Comparison of ENCODE assay signal across 22 cellular contexts in the genomic region with DNA sequence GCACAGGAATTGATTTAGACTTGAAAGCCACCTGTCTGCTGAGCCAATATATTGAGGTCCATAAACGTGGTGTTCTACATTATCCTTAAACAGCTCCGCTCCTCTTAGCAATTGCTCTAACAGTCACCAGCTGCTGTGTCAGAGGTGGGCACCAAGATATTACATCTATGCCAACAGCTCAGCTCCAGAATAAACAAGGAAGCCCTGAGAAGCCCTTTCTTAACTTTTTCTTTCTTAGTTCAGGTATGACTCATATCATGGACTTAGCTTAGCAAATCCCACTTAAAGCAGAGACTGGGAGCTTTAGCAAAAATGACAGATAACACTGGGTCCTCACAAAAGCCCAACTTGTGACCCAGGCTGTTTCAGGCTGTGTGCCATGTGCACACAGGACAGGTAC.
DNase-seq lines count a peak whose midpoint lies in the region; ATAC-seq and TF ChIP-seq lines count a peak whose summit lies in the region.
"Had no signal": no experiment of that assay in that cellular context is flagged by ENCODE, and none has a peak within 500 bp of the region (broad histone marks: within the 10 kb centered on the region; RNA-seq: fewer than 3 reads in every experiment).

No MANE protein-coding gene starts in this region.

- no peaks in the 10 kb centered on the region for H3K9me3 Mint-ChIP-seq in activated T-helper 1 cell treated with anti-CD3 and anti-CD28 coated beads, Interleukin-12 subunit alpha, Interleukin-12 subunit beta, Interleukin-2, Interleukin-4 antibody, amounts not matched to agents 30 ng/mL and 10 ng/mL and 1 ng/mL, durations not matched to agents 14 hours and 24 hours and 36 hours
- H3K9me3 Mint-ChIP-seq: GM23338 had no signal

- POLR2A ChIA-PET in SK-N-SH (lab: Yijun Ruan, JAX), result no interaction called here

- no peak for ATAC-seq in SK-N-SH treated with all-trans-retinoic acid at 6 μM for 48 hours
- ATAC-seq in thoracic aorta (ENCODE audit: insufficient number of reproducible peaks, low FRiP score, low read depth), result peak; percentile 35
- ATAC-seq in HG03460 (IDR thresholded peaks at IDR 0.05; ENCODE audit: unreplicated experiment), result no peak
- ATAC-seq: GM12878, GM23338 had no signal

- intact Hi-C loops in prostate gland (cut with DNase I), result no loop called here
- intact Hi-C loops in activated T-helper 1 cell treated with anti-CD3 and anti-CD28 coated beads, Interleukin-12 subunit alpha, Interleukin-12 subunit beta, Interleukin-2, Interleukin-4 antibody, amounts not matched to agents 30 ng/mL and 10 ng/mL and 1 ng/mL, durations not matched to agents 14 hours and 24 hours and 36 hours (cut with micrococcal nuclease), result no loop called here

- CTCF ChIA-PET in SK-N-SH (lab: Yijun Ruan, JAX), result no interaction called here

- H3K4me3 Mint-ChIP-seq in activated T-helper 1 cell treated with anti-CD3 and anti-CD28 coated beads, Interleukin-12 subunit alpha, Interleukin-12 subunit beta, Interleukin-2, Interleukin-4 antibody, amounts not matched to agents 30 ng/mL and 10 ng/mL and 1 ng/mL, durations not matched to agents 14 hours and 24 hours and 36 hours, result no peak overlapping the region
- H3K4me3 Mint-ChIP-seq: brain; CD4-positive, CD25-positive, alpha-beta regulatory T cell; GM23338 had no signal

- no peak for DNase-seq in SK-N-SH
- peak; percentile 66 for DNase-seq in amniotic epithelial cell (ENCODE audit: low read depth)
- peak; percentile 63 for DNase-seq in fibroblast of the aortic adventitia (ENCODE audit: low read depth)
- DNase-seq in thoracic aorta (ENCODE audit: low spot score), result no peak
- no peak for DNase-seq in prostate gland (ENCODE audit: low spot score)
- no peak for DNase-seq in activated T-helper 1 cell treated with anti-CD3 and anti-CD28 coated beads, Interleukin-12 subunit alpha, Interleukin-12 subunit beta, Interleukin-2, Interleukin-4 antibody, amounts not matched to agents 30 ng/mL and 10 ng/mL and 1 ng/mL, durations not matched to agents 14 hours and 24 hours and 36 hours (ENCODE audit: low spot score)
- DNase-seq: activated CD8-positive, alpha-beta memory T cell treated with anti-CD3 and anti-CD28 coated beads, Interleukin-2, amount 50 U/mL, for 4 hours; activated naive CD4-positive, alpha-beta T cell; CD4-positive, CD25-positive, alpha-beta regulatory T cell; midbrain; NCI-H2029 treated with DMSO at 0.1 percent for 48 hours; NCI-H748 treated with DMSO at 0.1 percent for 48 hours; Peyer's patch; T-helper 1 cell; trophoblast cell had no signal

- H3K4me2 ChIP-seq in SK-N-SH, result no peak overlapping the region
- H3K4me2 ChIP-seq: GM23338 had no signal

- H3K4me3 ChIP-seq in SK-N-SH (ENCODE audit: low read depth in 2 of 2, low read length in 1 of 2) (no peak overlapping the region), fibroblast of the aortic adventitia (ENCODE audit: low read depth, low read length) (no peak overlapping the region), thoracic aorta (no peak overlapping the region), prostate gland (no peak overlapping the region)
- H3K4me3 ChIP-seq: GM12878, GM23338, Peyer's patch, skin epidermis had no signal

- no peaks in the 10 kb centered on the region for H4K20me1 ChIP-seq in SK-N-SH (ENCODE audit: insufficient read depth)

- peaks cover 17% of the 10 kb centered on the region for H3K27me3 Mint-ChIP-seq in activated T-helper 1 cell treated with anti-CD3 and anti-CD28 coated beads, Interleukin-12 subunit alpha, Interleukin-12 subunit beta, Interleukin-2, Interleukin-4 antibody, amounts not matched to agents 30 ng/mL and 10 ng/mL and 1 ng/mL, durations not matched to agents 14 hours and 24 hours and 36 hours (ENCODE audit: insufficient read depth)
- H3K27me3 Mint-ChIP-seq: brain; CD4-positive, CD25-positive, alpha-beta regulatory T cell had no signal

- TF ChIP-seq RAD21 in SK-N-SH (IDR thresholded peaks at IDR 0.05; ENCODE audit: low read length), result no peak

- no peaks in the 10 kb centered on the region for H3K36me3 Mint-ChIP-seq in activated T-helper 1 cell treated with anti-CD3 and anti-CD28 coated beads, Interleukin-12 subunit alpha, Interleukin-12 subunit beta, Interleukin-2, Interleukin-4 antibody, amounts not matched to agents 30 ng/mL and 10 ng/mL and 1 ng/mL, durations not matched to agents 14 hours and 24 hours and 36 hours (ENCODE audit: low read depth)
- H3K36me3 Mint-ChIP-seq: brain; CD4-positive, CD25-positive, alpha-beta regulatory T cell had no signal

- H3K4me1 Mint-ChIP-seq in activated T-helper 1 cell treated with anti-CD3 and anti-CD28 coated beads, Interleukin-12 subunit alpha, Interleukin-12 subunit beta, Interleukin-2, Interleukin-4 antibody, amounts not matched to agents 30 ng/mL and 10 ng/mL and 1 ng/mL, durations not matched to agents 14 hours and 24 hours and 36 hours (ENCODE audit: low read depth), result no peaks in the 10 kb centered on the region
- H3K4me1 Mint-ChIP-seq: CD4-positive, CD25-positive, alpha-beta regulatory T cell; GM23338 had no signal

- H3K36me3 ChIP-seq in SK-N-SH (replicated peaks in 1 of 2; ENCODE audit: control insufficient read depth in 1 of 2, insufficient read depth in 2 of 2, low read length in 1 of 2), result no peaks in the 10 kb centered on the region
- no peaks in the 10 kb centered on the region for H3K36me3 ChIP-seq in thoracic aorta
- H3K36me3 ChIP-seq in prostate gland, result no peaks in the 10 kb centered on the region
- H3K36me3 ChIP-seq: Peyer's patch had no signal

- H3F3A ChIP-seq in SK-N-SH (replicated peaks; ENCODE audit: insufficient read depth), result no peaks in the 10 kb centered on the region

- H3K79me2 ChIP-seq in SK-N-SH (ENCODE audit: insufficient read depth), result no peaks in the 10 kb centered on the region

- TF ChIP-seq CTCF in SK-N-SH (IDR thresholded peaks at IDR 0.05) (no peak), fibroblast of the aortic adventitia (IDR thresholded peaks at IDR 0.05; ENCODE audit: insufficient read depth, low read length) (no peak), thoracic aorta (IDR thresholded peaks at IDR 0.05) (no peak), prostate gland (IDR thresholded peaks at IDR 0.05) (no peak)

- H3K27me3 ChIP-seq in SK-N-SH (ENCODE audit: insufficient read depth), result no peaks in the 10 kb centered on the region
- H3K27me3 ChIP-seq in thoracic aorta (replicated peaks; ENCODE audit: insufficient read depth), result no peaks in the 10 kb centered on the region
- H3K27me3 ChIP-seq in prostate gland (replicated peaks; ENCODE audit: insufficient read depth), result no peaks in the 10 kb centered on the region
- H3K27me3 ChIP-seq: Peyer's patch had no signal

- no peak overlapping the region for H3K27ac ChIP-seq in SK-N-SH (ENCODE audit: low read depth in 2 of 2, low read length in 1 of 2)
- no peak overlapping the region for H3K27ac ChIP-seq in thoracic aorta
- no peak overlapping the region for H3K27ac ChIP-seq in prostate gland
- H3K27ac ChIP-seq: 22Rv1, Peyer's patch, skin epidermis had no signal

- no peak overlapping the region for H3K27ac Mint-ChIP-seq in activated T-helper 1 cell treated with anti-CD3 and anti-CD28 coated beads, Interleukin-12 subunit alpha, Interleukin-12 subunit beta, Interleukin-2, Interleukin-4 antibody, amounts not matched to agents 30 ng/mL and 10 ng/mL and 1 ng/mL, durations not matched to agents 14 hours and 24 hours and 36 hours
- H3K27ac Mint-ChIP-seq: brain; CD4-positive, CD25-positive, alpha-beta regulatory T cell; GM23338 had no signal

- no peak overlapping the region for H3K9ac ChIP-seq in SK-N-SH

- H3K4me1 ChIP-seq in SK-N-SH (ENCODE audit: control insufficient read depth in 1 of 2, insufficient read depth in 2 of 2, low read depth in 1 of 2, low read length in 1 of 2) (no peaks in the 10 kb centered on the region), thoracic aorta (ENCODE audit: control insufficient read depth in 1 of 2, low read depth in 2 of 2) (peaks cover 0 to 5% of the 10 kb centered on the region in 2 donors), prostate gland (replicated peaks) (no peaks in the 10 kb centered on the region)
- H3K4me1 ChIP-seq: Peyer's patch had no signal

- TF ChIP-seq POLR2A in prostate gland (IDR thresholded peaks at IDR 0.05), result no peak

- TF ChIP-seq EP300 in SK-N-SH (IDR thresholded peaks at IDR 0.05; ENCODE audit: borderline replicate concordance in 1 of 2, low read depth in 1 of 2, low read length in 1 of 2), result no peak

- H3K9me2 ChIP-seq in SK-N-SH, result no peaks in the 10 kb centered on the region

- 38% methylated on average over 2 of the region's 2 CpGs for WGBS in SK-N-SH (ENCODE audit: low lambda C conversion rate)
- 33% methylated on average over 2 of the region's 2 CpGs for WGBS in prostate gland

- no peak overlapping the region for H2AFZ ChIP-seq in SK-N-SH (ENCODE audit: low read depth)
- H2AFZ ChIP-seq: GM23338 had no signal

- H3K9me3 ChIP-seq in SK-N-SH (no peaks in the 10 kb centered on the region), thoracic aorta (no peaks in the 10 kb centered on the region), prostate gland (no peaks in the 10 kb centered on the region)
- H3K9me3 ChIP-seq: Peyer's patch had no signal

TF ChIP-seq in SK-N-SH, 30 proteins besides CTCF, POLR2A, EP300 and RAD21:
- no peak for TF ChIP-seq SIN3A (IDR thresholded peaks at IDR 0.05; ENCODE audit: borderline replicate concordance, low read depth, low read length)
- peak; percentile 28; the same call in 1 of the 2 replicates for TF ChIP-seq FOSL2 (IDR thresholded peaks at IDR 0.05; ENCODE audit: borderline replicate concordance, low read depth)
- TF ChIP-seq TCF12 (IDR thresholded peaks at IDR 0.05), result 0 out of 2 replicates have a peak, but pooled peaks have one; percentile 27
TF ChIP-seq in SK-N-SH: peak in this region for 2.

TF ChIP-seq in SK-N-SH treated with all-trans-retinoic acid at 6 μM for 48 hours, 23 proteins besides CTCF, POLR2A, EP300 and RAD21 (continues in another document):
- TF ChIP-seq OSR1 (CRISPR knock-in tag; IDR thresholded peaks at IDR 0.05) (no peak), BACH2 (CRISPR knock-in tag; IDR thresholded peaks at IDR 0.05; ENCODE audit: borderline replicate concordance) (no peak)
- TF ChIP-seq, protein P1, sequence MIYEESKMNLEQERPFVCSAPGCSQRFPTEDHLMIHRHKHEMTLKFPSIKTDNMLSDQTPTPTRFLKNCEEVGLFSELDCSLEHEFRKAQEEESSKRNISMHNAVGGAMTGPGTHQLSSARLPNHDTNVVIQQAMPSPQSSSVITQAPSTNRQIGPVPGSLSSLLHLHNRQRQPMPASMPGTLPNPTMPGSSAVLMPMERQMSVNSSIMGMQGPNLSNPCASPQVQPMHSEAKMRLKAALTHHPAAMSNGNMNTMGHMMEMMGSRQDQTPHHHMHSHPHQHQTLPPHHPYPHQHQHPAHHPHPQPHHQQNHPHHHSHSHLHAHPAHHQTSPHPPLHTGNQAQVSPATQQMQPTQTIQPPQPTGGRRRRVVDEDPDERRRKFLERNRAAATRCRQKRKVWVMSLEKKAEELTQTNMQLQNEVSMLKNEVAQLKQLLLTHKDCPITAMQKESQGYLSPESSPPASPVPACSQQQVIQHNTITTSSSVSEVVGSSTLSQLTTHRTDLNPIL (CRISPR knock-in tag; IDR thresholded peaks at IDR 0.05; ENCODE audit: low read depth), result no peak

Comparison
In these comparisons a context has a peak if more than half of its experiments do, and no peak if none do; other contexts are left out.
1. DNase-seq: peak in amniotic epithelial cell (single experiment) and fibroblast of the aortic adventitia (single experiment); none in SK-N-SH (single experiment), thoracic aorta (single experiment), prostate gland (single experiment) and activated T-helper 1 cell treated with anti-CD3 and anti-CD28 coated beads, Interleukin-12 subunit alpha, Interleukin-12 subunit beta, Interleukin-2, Interleukin-4 antibody, amounts not matched to agents 30 ng/mL and 10 ng/mL and 1 ng/mL, durations not matched to agents 14 hours and 24 hours and 36 hours (single experiment).